6 cellular contexts compared by ENCODE assay signal in genomic region chr10:47477078-47477477, GRCh38. TPM values are rescaled to one million over a fixed set of nuclear protein-coding genes. Genes with fewer than 3 reads are reported as not detected.
"Had no signal": no experiment of that assay in that cellular context is flagged by ENCODE, and none has a peak within 500 bp of the region (broad histone marks: within the 10 kb centered on the region; RNA-seq: fewer than 3 reads in every experiment).

No MANE protein-coding gene starts in this region.

RNA-seq across cellular contexts. Expression of gene ANXA8, which starts 6.8 kb away (rescaled TPM):
- total RNA-seq: HepG2, HT-29, K562 had no signal
- polyA plus RNA-seq: HepG2, IgD-negative memory B cell, K562 had no signal

RNA-seq across cellular contexts. Expression of gene FAM25G, which starts 14.4 kb away (rescaled TPM):
- total RNA-seq: HepG2, HT-29, HT1080, IMR-90, K562 had no signal
- polyA plus RNA-seq: HepG2, IgD-negative memory B cell, IMR-90, K562 had no signal
